In genomic region chr2:165891345-165891744, GRCh38 we compare ENCODE assay signal across 35 cellular contexts.
"Had no signal": no experiment of that assay in that cellular context is flagged by ENCODE, and none has a peak within 500 bp of the region (broad histone marks: within the 10 kb centered on the region; RNA-seq: fewer than 3 reads in every experiment).

No MANE protein-coding gene starts in this region.

- H3K27me3 ChIP-seq: MG63 had no signal

- DNase-seq: MG63, MM.1S, MV-4-11, NCI-H1048, NCI-H1092, NCI-H1092 treated with DMSO at 0.1 percent for 48 hours, NCI-H1105, NCI-H1105 treated with DMSO at 0.1 percent for 48 hours, NCI-H1417, NCI-H1417 treated with DMSO at 0.1 percent for 48 hours, NCI-H1436, NCI-H1436 treated with DMSO at 0.1 percent for 48 hours, NCI-H146, NCI-H1694, NCI-H187, NCI-H187 treated with DMSO at 0.1 percent for 48 hours, NCI-H1930, NCI-H2029, NCI-H2029 treated with DMSO at 0.1 percent for 48 hours, NCI-H2081, NCI-H2081 treated with DMSO at 0.1 percent for 48 hours, NCI-H2107, NCI-H2171, NCI-H2171 treated with DMSO at 0.1 percent for 48 hours, NCI-H2227 treated with DMSO at 0.1 percent for 48 hours, NCI-H226, NCI-H345, NCI-H446, NCI-H446 treated with DMSO at 0.1 percent for 48 hours, NCI-H510A, NCI-H510A treated with DMSO at 0.1 percent for 48 hours, NCI-H524, NCI-H524 treated with DMSO at 0.1 percent for 48 hours, NCI-H526, NCI-H526 treated with DMSO at 0.1 percent for 48 hours had no signal

- H3K9me3 ChIP-seq: MG63 had no signal

- H3K4me3 ChIP-seq: MG63 had no signal
